Comparison of ENCODE assay signal across 9 cellular contexts in the genomic region with DNA sequence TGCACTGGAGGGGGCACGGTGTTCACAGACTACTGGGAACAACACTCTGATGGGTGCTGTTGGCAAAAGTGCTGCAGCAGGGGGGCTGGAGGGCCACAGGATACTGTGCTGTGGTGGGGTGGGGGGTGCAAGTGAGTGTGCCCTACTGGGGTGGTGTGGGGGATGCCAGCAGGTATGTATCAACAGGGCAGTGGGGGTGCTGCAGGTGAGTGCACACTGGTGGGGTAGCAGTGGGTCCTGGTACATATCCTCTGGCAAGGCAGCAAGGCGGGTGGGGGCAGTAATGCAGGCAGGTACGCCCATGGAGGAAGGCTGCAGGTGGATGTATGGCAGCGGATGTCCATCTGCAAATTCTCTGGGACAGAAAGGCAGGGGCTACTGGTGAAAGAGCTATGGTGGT. TPM values are rescaled to one million over a fixed set of nuclear protein-coding genes. Genes with fewer than 3 reads are reported as not detected.
"Had no signal": no experiment of that assay in that cellular context is flagged by ENCODE, and none has a peak within 500 bp of the region (broad histone marks: within the 10 kb centered on the region; RNA-seq: fewer than 3 reads in every experiment).

No MANE protein-coding gene starts in this region.

- FAIRE-seq: HTR-8/SVneo, K562 had no signal

- H3K4me3 ChIP-seq: GM23248, K562 had no signal

- DNase-seq: GM23248, GOT3, H7, HCEC 1CT, IMR-90, KG1 had no signal

- H3K27ac ChIP-seq: GM23248 had no signal

- H2AFZ ChIP-seq: GM23248 had no signal

- ATAC-seq: K562 had no signal

- H3K9ac ChIP-seq: GM23248 had no signal

RNA-seq across cellular contexts. Expression of gene CD53, which starts 48.8 kb away (rescaled TPM):
- total RNA-seq: GM23248, HT-29, IMR-90 had no signal
- polyA plus RNA-seq: GM23248, IMR-90 had no signal
